In the genomic region with DNA sequence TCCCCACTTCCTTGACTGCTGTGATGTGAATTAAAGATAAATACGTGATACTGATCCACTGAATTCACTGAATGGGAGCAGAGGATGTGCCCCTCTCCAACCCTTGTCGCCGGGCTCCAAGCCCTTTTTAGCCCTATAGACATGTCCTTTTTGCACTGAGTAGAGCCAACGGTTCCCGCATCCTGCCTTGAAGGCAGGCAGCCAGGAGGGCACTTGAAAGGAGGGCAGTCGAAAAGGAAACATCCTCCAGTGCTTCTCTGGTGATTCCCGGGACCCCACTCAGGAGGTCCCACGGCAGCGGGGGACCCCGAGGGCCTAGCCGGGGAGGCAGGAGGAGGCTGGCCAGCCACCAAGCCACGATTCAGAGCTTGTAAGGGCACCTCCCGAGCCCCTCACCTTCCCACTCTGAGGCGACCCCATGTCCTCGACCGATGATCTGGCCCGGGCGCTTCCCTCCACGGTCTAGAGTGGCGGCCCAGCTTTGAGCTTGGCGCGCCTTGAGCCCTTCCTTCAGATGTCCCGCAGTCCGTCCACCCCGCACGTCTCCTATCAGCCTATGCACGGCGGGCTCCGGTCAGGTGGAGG, we compare ENCODE assay signal across 8 cellular contexts. TPM values are rescaled to one million over a fixed set of nuclear protein-coding genes. Genes with fewer than 3 reads are reported as not detected.
DNase-seq lines count a peak whose midpoint lies in the region; ATAC-seq and TF ChIP-seq lines count a peak whose summit lies in the region.

No MANE protein-coding gene starts in this region.

- peak overlapping the region; percentile 87 for H2BK5ac ChIP-seq in IMR-90 (ENCODE audit: low read depth, low read length, poor library complexity, severe bottlenecking)

- TF ChIP-seq RAD21 in IMR-90 (IDR thresholded peaks at IDR 0.05; ENCODE audit: low read length) = no peak

- no peak overlapping the region for H2BK15ac ChIP-seq in IMR-90 (ENCODE audit: low read depth, low read length)

- peaks cover 38% of the 10 kb centered on the region for H3K4me1 ChIP-seq in CD4-positive, CD25-positive, alpha-beta regulatory T cell (ENCODE audit: control insufficient read depth, insufficient read depth, low read length, poor library complexity, severe bottlenecking)
- H3K4me1 ChIP-seq in IMR-90 (ENCODE audit: control insufficient read depth, insufficient read depth, low read length) = peaks cover 6% of the 10 kb centered on the region
- peaks cover 5 to 26% of the 10 kb centered on the region in 2 donors for H3K4me1 ChIP-seq in ascending aorta
- peaks cover 23 to 64% (median 46%) of the 10 kb centered on the region in 6 donors for H3K4me1 ChIP-seq in spleen

- H2AFZ ChIP-seq in IMR-90 (replicated peaks; ENCODE audit: low read length, poor library complexity) = peak overlapping the region; percentile 96

- H4K5ac ChIP-seq in IMR-90 (ENCODE audit: low read depth, low read length) = peak overlapping the region; percentile 58

- H3K4me2 ChIP-seq in IMR-90 (ENCODE audit: low read depth, low read length) = peak overlapping the region; percentile 96

- intact Hi-C loops in IMR-90 (cut with micrococcal nuclease) (loop anchor here (1.0 to 2.0 kb wide), 2 partner anchors 40 to 767 kb away; partner anchors contain the start of gene MAPKAPK3), ascending aorta (cut with DNase I) (loop anchor here (2.0 to 10.0 kb wide), 4 partner anchors 43 to 815 kb away; partner anchors contain the start of genes HEMK1, PARP3, RRP9 and TEX264), spleen (cut with DNase I; ENCODE audit: low total_unique reads) (loop anchor here (5.0 to 10.0 kb wide), 2 partner anchors 291 to 767 kb away; partner anchors contain the start of genes MAPKAPK3 and TEX264)

- H2AK9ac ChIP-seq in IMR-90 (replicated peaks; ENCODE audit: low read depth, low read length, poor library complexity) = peak overlapping the region; percentile 100

- POLR2A ChIA-PET in IMR-90 (lab: Charles Lee; ENCODE audit: unreplicated experiment) = no interaction called here

- peak overlapping the region; percentile 37; the same call in 1 of the 2 replicates for H2BK120ac ChIP-seq in IMR-90 (ENCODE audit: low read depth, low read length)

- no peaks in the 10 kb centered on the region for H3K9me3 ChIP-seq in CD4-positive, CD25-positive, alpha-beta regulatory T cell (ENCODE audit: control insufficient read depth in 2 of 2, low read length in 2 of 2)
- H3K9me3 ChIP-seq in IMR-90 (ENCODE audit: control insufficient read depth, insufficient read depth, low read length) = no peaks in the 10 kb centered on the region
- no peaks in the 10 kb centered on the region for H3K9me3 ChIP-seq in ascending aorta
- H3K9me3 ChIP-seq in iPS-18c (ENCODE audit: control insufficient read depth, insufficient read depth, low read length) = no peaks in the 10 kb centered on the region
- no peaks in the 10 kb centered on the region for H3K9me3 ChIP-seq in spleen

- H3K4me3 Mint-ChIP-seq in CD4-positive, CD25-positive, alpha-beta regulatory T cell = peak overlapping the region; percentile 96 to 99 (median 99)

- H3K27me3 Mint-ChIP-seq in CD4-positive, CD25-positive, alpha-beta regulatory T cell = no peaks in the 10 kb centered on the region

- no peaks in the 10 kb centered on the region for H3K9me3 Mint-ChIP-seq in CD4-positive, CD25-positive, alpha-beta regulatory T cell

- DNase-seq in CD4-positive, CD25-positive, alpha-beta regulatory T cell = peak in 1 of 3 donors; percentile 59
- peak; percentile 38 for DNase-seq in GM19240 (ENCODE audit: insufficient read length, low spot score)
- DNase-seq in IMR-90 = no peak
- peak in 1 of 2 donors; percentile 75 for DNase-seq in ascending aorta (ENCODE audit: low spot score in 2 of 2)
- DNase-seq in spleen = peak; percentile 92
- DNase-seq in cerebellum (ENCODE audit: low spot score) = no peak

- H3K4me1 Mint-ChIP-seq in CD4-positive, CD25-positive, alpha-beta regulatory T cell = peaks cover 16 to 56% (median 34%) of the 10 kb centered on the region in 4 donors

- peak overlapping the region; percentile 96 for H2AK5ac ChIP-seq in IMR-90 (ENCODE audit: low read depth, low read length)

- H3K4ac ChIP-seq in IMR-90 (ENCODE audit: low read depth, low read length) = peak overlapping the region; percentile 96

- TF ChIP-seq CTCF in IMR-90 (conservative IDR thresholded peaks at IDR 0.05; ENCODE audit: low read depth, low read length) = no peak
- TF ChIP-seq CTCF in ascending aorta (IDR thresholded peaks at IDR 0.05) = no peak
- no peak for TF ChIP-seq CTCF in spleen (IDR thresholded peaks at IDR 0.05 in 8 of 11, conservative IDR thresholded peaks at IDR 0.05 in 3 of 11)

- peak overlapping the region; percentile 98 to 99 (median 98) for H3K27ac Mint-ChIP-seq in CD4-positive, CD25-positive, alpha-beta regulatory T cell

- peak overlapping the region; percentile 99 for H3K14ac ChIP-seq in IMR-90 (replicated peaks; ENCODE audit: low read depth, low read length)

- H3K9me1 ChIP-seq in IMR-90 (ENCODE audit: insufficient read depth, low read length) = no peaks in the 10 kb centered on the region

- peaks cover 25 to 48% of the 10 kb centered on the region in 2 experiments for H3K79me1 ChIP-seq in IMR-90 (ENCODE audit: low read depth in 1 of 2, low read length in 2 of 2)

- H3K4me3 ChIP-seq in CD4-positive, CD25-positive, alpha-beta regulatory T cell (ENCODE audit: low read depth, low read length) = peak overlapping the region; percentile 75
- H3K4me3 ChIP-seq in IMR-90 (ENCODE audit: insufficient read depth, low read depth, low read length) (peak overlapping the region; percentile 79), ascending aorta (peak overlapping the region; percentile 92), iPS-18c (ENCODE audit: insufficient read depth, low read depth, low read length) (peak overlapping the region; percentile 96), spleen (peak overlapping the region; percentile 70 to 90 (median 84))

- H4K20me1 ChIP-seq in IMR-90 (ENCODE audit: insufficient read depth, low read length) = peaks cover 31% of the 10 kb centered on the region

- peak overlapping the region; percentile 89 for H3K56ac ChIP-seq in IMR-90 (ENCODE audit: extremely low read depth, insufficient read depth, low read length)

- WGBS in IMR-90 (ENCODE audit: extremely low coverage in 2 of 2, insufficient read length in 1 of 2), 2 experiments = no CpG with 5 or more reads among the region's 29 CpGs
- WGBS in spleen, 5 donors = 0 to 1% (median 0%) methylated on average over 14 to 29 of the region's 29 CpGs

- H4K8ac ChIP-seq in IMR-90 (ENCODE audit: low read depth in 2 of 2, low read length in 2 of 2) = peak overlapping the region; percentile 97 to 99

- CTCF ChIA-PET in IMR-90 (lab: Yijun Ruan, JAX) = interaction anchor here (0.6 to 0.9 kb wide), 2 partner anchors 49 to 768 kb away, joined by 3 read pairs; no protein-coding TSS in a partner anchor

- in situ Hi-C loops in IMR-90 (cut with MboI; ENCODE audit: low sequenced_read_pairs) = loop anchor here (25.0 kb wide), 2 partner anchors 553 to 1047 kb away; partner anchors contain the start of genes PARP3, RASSF1, RRP9 and TUSC2

- H3K36me3 ChIP-seq in CD4-positive, CD25-positive, alpha-beta regulatory T cell (ENCODE audit: control insufficient read depth, insufficient read depth, low read length) = peaks cover 16% of the 10 kb centered on the region
- peaks cover 18% of the 10 kb centered on the region for H3K36me3 ChIP-seq in IMR-90 (ENCODE audit: control insufficient read depth, insufficient read depth, low read length)
- H3K36me3 ChIP-seq in ascending aorta = peaks cover 8 to 20% of the 10 kb centered on the region in 2 donors
- H3K36me3 ChIP-seq in spleen = peaks cover 0 to 31% (median 12%) of the 10 kb centered on the region in 6 donors

- peak overlapping the region; percentile 34; the same call in 1 of the 2 replicates for H3K18ac ChIP-seq in IMR-90 (ENCODE audit: low read depth, low read length)

- BruUV-seq in IMR-90 (replicated peaks; lab: Mats Ljungman, UMichigan) = no TSS peak

- dilution Hi-C loops in IMR-90 (cut with HindIII; ENCODE audit: low sequenced_read_pairs, unreplicated experiment) = no loop called here

- ATAC-seq in CD4-positive, CD25-positive, alpha-beta regulatory T cell (ENCODE audit: low read depth in 2 of 2) = no peak
- ATAC-seq in IMR-90 (ENCODE audit: low read depth) (peak; percentile 40), GM21390 (IDR thresholded peaks at IDR 0.05; ENCODE audit: unreplicated experiment) (no peak)

- H3K23ac ChIP-seq in IMR-90 (ENCODE audit: low read depth, low read length) = peak overlapping the region; percentile 88

- H2BK20ac ChIP-seq in IMR-90 (ENCODE audit: low read depth, low read length) = no peak overlapping the region

- peak overlapping the region; percentile 97 for H4K91ac ChIP-seq in IMR-90 (ENCODE audit: insufficient read depth, low read depth, low read length)

- peak overlapping the region; percentile 94 for H3K9ac ChIP-seq in IMR-90 (ENCODE audit: low read depth, low read length)

- no peak for TF ChIP-seq POLR2A in IMR-90 (IDR thresholded peaks at IDR 0.05; ENCODE audit: low read depth, low read length)
- TF ChIP-seq POLR2A in spleen (IDR thresholded peaks at IDR 0.05) = no peak

- H3K36me3 Mint-ChIP-seq in CD4-positive, CD25-positive, alpha-beta regulatory T cell = peaks cover 6% of the 10 kb centered on the region

- H3K27ac ChIP-seq in CD4-positive, CD25-positive, alpha-beta regulatory T cell (ENCODE audit: insufficient read depth, low read length, poor library complexity, severe bottlenecking) = peak overlapping the region; percentile 88
- H3K27ac ChIP-seq in IMR-90 (ENCODE audit: insufficient read depth, low read length) (peak overlapping the region; percentile 92), ascending aorta (peak overlapping the region; percentile 91 to 98), spleen (peak overlapping the region; percentile 91 to 98 (median 94))

- H3K27me3 ChIP-seq in CD4-positive, CD25-positive, alpha-beta regulatory T cell (ENCODE audit: control insufficient read depth, insufficient read depth, low read length) = no peaks in the 10 kb centered on the region
- H3K27me3 ChIP-seq in IMR-90 (ENCODE audit: control insufficient read depth, insufficient read depth, low read length) (no peaks in the 10 kb centered on the region), ascending aorta (no peaks in the 10 kb centered on the region), spleen (replicated peaks in 1 of 7) (no peaks in the 10 kb centered on the region)

RNA-seq across cellular contexts. Expression of gene MANF, which starts 0.9 kb away (rescaled TPM):
- 33.9 TPM for total RNA-seq in CD4-positive, CD25-positive, alpha-beta regulatory T cell
- 10 to 100 TPM; 34.5 to 55.4 (median 43.5) TPM for polyA plus RNA-seq in CD4-positive, CD25-positive, alpha-beta regulatory T cell
- total RNA-seq in IMR-90 (2012; rRNA removed) = 65.4 and 78.9 TPM in 2 replicates
- 122 and 131 TPM in 2 replicates for polyA plus RNA-seq in IMR-90 (2012; rRNA removed)
- polyA plus RNA-seq in IMR-90 (2012; cell fraction: cytosol; rRNA removed) = 40.5 and 61.4 TPM in 2 replicates
- polyA plus RNA-seq in IMR-90 (2012; cell fraction: nucleus; rRNA removed; ENCODE audit: low replicate concordance) = 7.3 and 37.0 TPM in 2 replicates
- 34.4 TPM for total RNA-seq in ascending aorta
- total RNA-seq in spleen = 10 to 100 TPM; 32.0 to 85.8 (median 51.0) TPM
- polyA plus RNA-seq in spleen = 10 to 100 TPM; 31.8 to 46.7 (median 38.0) TPM
- total RNA-seq in cerebellum = 19.3 TPM

RNA-seq across cellular contexts. Expression of gene RBM15B, which starts 6.8 kb away (rescaled TPM):
- 28.4 TPM for total RNA-seq in CD4-positive, CD25-positive, alpha-beta regulatory T cell
- 10 to 100 TPM; 10.1 to 14.2 (median 12.0) TPM for polyA plus RNA-seq in CD4-positive, CD25-positive, alpha-beta regulatory T cell
- 17.2 and 17.4 TPM in 2 replicates for total RNA-seq in IMR-90 (2012; rRNA removed)
- 15.0 and 16.2 TPM in 2 replicates for polyA plus RNA-seq in IMR-90 (2012; rRNA removed)
- 16.0 and 21.0 TPM in 2 replicates for polyA plus RNA-seq in IMR-90 (2012; cell fraction: cytosol; rRNA removed)
- 7.4 and 10.0 TPM in 2 replicates for polyA plus RNA-seq in IMR-90 (2012; cell fraction: nucleus; rRNA removed; ENCODE audit: low replicate concordance)
- total RNA-seq in ascending aorta = 33.0 TPM
- 10 to 100 TPM; 19.7 to 34.6 (median 29.0) TPM for total RNA-seq in spleen
- polyA plus RNA-seq in spleen = 10 to 100 TPM in 1 of 3 donors, 1 to 10 TPM in 2; 6.4 to 10.7 (median 7.4) TPM
- 30.5 TPM for total RNA-seq in cerebellum

Comparison
In these comparisons a context has a peak if more than half of its experiments do, and no peak if none do; other contexts are left out.
1. DNase-seq: peak in GM19240 (single experiment) and spleen (single experiment); none in IMR-90 (single experiment) and cerebellum (single experiment).
2. Peak in every context shown above with its lines, with median percentiles within 50 percentile points of each other: H3K27ac ChIP-seq and H3K4me3 ChIP-seq.